In genomic region chr1:201683397-201683796, GRCh38 we compare ENCODE assay signal across 20 cellular contexts.
A peak's percentile ranks its signal among the peaks of the same experiment; 100 is the strongest.
DNase-seq lines count a peak whose midpoint lies in the region; ATAC-seq, FAIRE-seq and TF ChIP-seq lines count a peak whose summit lies in the region.
"Had no signal": no experiment of that assay in that cellular context is flagged by ENCODE, and none has a peak within 500 bp of the region (broad histone marks: within the 10 kb centered on the region; RNA-seq: fewer than 3 reads in every experiment).

No MANE protein-coding gene starts in this region.

- H3K4me3 ChIP-seq in H1 (ENCODE audit: extremely low read depth in 1 of 4, insufficient read depth in 2 of 4, low read depth in 3 of 4, low read length in 4 of 4) = no peak overlapping the region
- H3K4me3 ChIP-seq in psoas muscle = no peak overlapping the region
- H3K4me3 ChIP-seq: BLaER1 had no signal

- H3K4me2 ChIP-seq in H1 (ENCODE audit: insufficient read depth in 1 of 2, low read depth in 2 of 2, low read length in 2 of 2) = no peak overlapping the region
- H3K4me2 ChIP-seq: BLaER1 had no signal

- H4K8ac ChIP-seq in H1 (ENCODE audit: extremely low read depth, insufficient read depth, low read length) = no peak overlapping the region

- intact Hi-C loops in psoas muscle (cut with DNase I) = no loop called here

- no peak overlapping the region for H3K9ac ChIP-seq in H1 (replicated peaks in 1 of 4; ENCODE audit: extremely low read depth in 1 of 4, low read depth in 3 of 4, low read length in 3 of 4)
- H3K9ac ChIP-seq: BLaER1 had no signal

- no peak overlapping the region for H2AK5ac ChIP-seq in H1 (ENCODE audit: low read depth, low read length)

- no peak overlapping the region for H3K14ac ChIP-seq in H1 (ENCODE audit: insufficient read length)

- CTCF ChIA-PET in H1 (lab: Charles Lee; ENCODE audit: partially characterized antibody) = interaction anchor here (0.8 to 2.7 kb wide), 3 partner anchors 33 to 110 kb away, joined by 3 to 14 read pairs (median 3); no protein-coding TSS in a partner anchor

- WGBS in H1 (ENCODE audit: extremely low coverage in 1 of 2, insufficient coverage in 1 of 2, insufficient read length in 1 of 2, insufficient replicate concordance in 2 of 2, low coverage in 1 of 2, low lambda C conversion rate in 2 of 2, missing lambda C conversion rate in 1 of 2), 2 experiments = 87% methylated on average over 6 of the region's 6 CpGs; no CpG with 5 or more reads in 1 of the 2 experiments
- WGBS in psoas muscle, 3 donors = 85 to 95% (median 89%) methylated on average over 6 of the region's 6 CpGs

- no peak overlapping the region; the same call in 1 of the 2 replicates for H2BK12ac ChIP-seq in H1 (ENCODE audit: low read depth, low read length)

- no peaks in the 10 kb centered on the region for H3K36me3 Mint-ChIP-seq in progenitor cell of endocrine pancreas (ENCODE audit: insufficient read depth)
- H3K36me3 Mint-ChIP-seq: CD8-positive, alpha-beta memory T cell had no signal

- no peak overlapping the region for H4K91ac ChIP-seq in H1 (replicated peaks; ENCODE audit: insufficient read length, low read length)

- H3K4me3 Mint-ChIP-seq in progenitor cell of endocrine pancreas (ENCODE audit: low read depth) = no peak overlapping the region
- H3K4me3 Mint-ChIP-seq: CD8-positive, alpha-beta memory T cell had no signal

- TF ChIP-seq POLR2A in H1 (IDR thresholded peaks at IDR 0.05; ENCODE audit: control extremely low read depth in 1 of 2, low read depth in 2 of 2, low read length in 2 of 2) = no peak

- H3K27ac Mint-ChIP-seq in progenitor cell of endocrine pancreas = no peak overlapping the region
- H3K27ac Mint-ChIP-seq: CD8-positive, alpha-beta memory T cell had no signal

- no peaks in the 10 kb centered on the region for H4K20me1 ChIP-seq in H1 (replicated peaks in 1 of 2; ENCODE audit: control insufficient read depth in 1 of 2, insufficient read depth in 2 of 2, low read length in 2 of 2)

- FAIRE-seq in H1 (lab: Jason Lieb, UNC) = no peak
- FAIRE-seq: G401.6, GM12892, HepG2, HTR-8/SVneo had no signal

- no peak for TF ChIP-seq CTCF in H1 (IDR thresholded peaks at IDR 0.05; ENCODE audit: control extremely low read depth in 1 of 3, insufficient read depth in 1 of 3, low read depth in 1 of 3, low read length in 3 of 3)
- no peak for TF ChIP-seq CTCF in progenitor cell of endocrine pancreas (IDR thresholded peaks at IDR 0.05; ENCODE audit: unreplicated experiment)
- no peak for TF ChIP-seq CTCF in psoas muscle (IDR thresholded peaks at IDR 0.05)

- H3K4me1 Mint-ChIP-seq in progenitor cell of endocrine pancreas (ENCODE audit: low read depth) = peaks cover 14% of the 10 kb centered on the region
- H3K4me1 Mint-ChIP-seq: CD8-positive, alpha-beta memory T cell had no signal

- no peak overlapping the region for H4K5ac ChIP-seq in H1 (ENCODE audit: insufficient read length, low read depth, low read length)

- no peaks in the 10 kb centered on the region for H3K36me3 ChIP-seq in H1 (ENCODE audit: control insufficient read depth in 2 of 4, insufficient read depth in 4 of 4, low read length in 3 of 4)
- no peaks in the 10 kb centered on the region for H3K36me3 ChIP-seq in psoas muscle (ENCODE audit: insufficient read depth in 1 of 2, low read depth in 1 of 2)

- H3K9me3 ChIP-seq in H1 (ENCODE audit: insufficient read depth in 2 of 2, low read depth in 1 of 2, low read length in 1 of 2) (no peaks in the 10 kb centered on the region), psoas muscle (no peaks in the 10 kb centered on the region)
- H3K9me3 ChIP-seq: BLaER1 had no signal

- no peak for ATAC-seq in psoas muscle
- ATAC-seq: HepG2 had no signal

- POLR2A ChIA-PET in H1 (lab: Charles Lee; ENCODE audit: partially characterized antibody) = interaction anchor here (0.7 kb wide), 1 partner anchor 15 kb away, joined by 3 read pairs; no protein-coding TSS in a partner anchor

- peaks cover 0 to 16% of the 10 kb centered on the region in 2 experiments; a peak in 2 of 4 replicates for H3K79me2 ChIP-seq in H1 (ENCODE audit: control insufficient read depth in 1 of 2, insufficient read depth in 2 of 2, low read length in 2 of 2)

- H2AFZ ChIP-seq in H1 (ENCODE audit: low read length) = no peak overlapping the region

- H3K18ac ChIP-seq in H1 (ENCODE audit: extremely low read depth, low read length) = no peak overlapping the region

- peak overlapping the region; percentile 82 for H2BK15ac ChIP-seq in H1 (ENCODE audit: low read length)

- no peaks in the 10 kb centered on the region for H3K9me3 Mint-ChIP-seq in progenitor cell of endocrine pancreas (ENCODE audit: low read depth)
- H3K9me3 Mint-ChIP-seq: CD8-positive, alpha-beta memory T cell had no signal

- H3K4ac ChIP-seq in H1 (replicated peaks; ENCODE audit: insufficient read length, low read depth, low read length) = no peak overlapping the region

- no peaks in the 10 kb centered on the region; the same call in 1 of the 2 replicates for H3K23me2 ChIP-seq in H1 (ENCODE audit: low read depth, low read length)

- no peaks in the 10 kb centered on the region for H3K79me1 ChIP-seq in H1 (ENCODE audit: low read depth, low read length)

- H2BK5ac ChIP-seq in H1 (ENCODE audit: low read depth, low read length) = 0 out of 2 replicates have a peak overlapping the region, but pooled peaks have one; percentile 35

- no peak for TF ChIP-seq EP300 in H1 (IDR thresholded peaks at IDR 0.05; ENCODE audit: borderline replicate concordance in 1 of 2, low read depth in 2 of 2, low read length in 2 of 2)

- peaks cover 8% of the 10 kb centered on the region for H3K27me3 Mint-ChIP-seq in progenitor cell of endocrine pancreas

- no peak overlapping the region for H3K56ac ChIP-seq in H1 (replicated peaks; ENCODE audit: insufficient read length, low read depth, low read length)

- TF ChIP-seq RAD21 in H1 (IDR thresholded peaks at IDR 0.05 in 1 of 2, conservative IDR thresholded peaks at IDR 0.05 in 1 of 2; ENCODE audit: low read depth in 2 of 2, low read length in 2 of 2) = no peak

- H3K27me3 ChIP-seq in H1 (replicated peaks in 1 of 4; ENCODE audit: control insufficient read depth in 3 of 4, extremely low read depth in 1 of 4, insufficient read depth in 3 of 4, low read length in 3 of 4) = no peaks in the 10 kb centered on the region
- peaks cover 0 to 8% (median 0%) of the 10 kb centered on the region in 3 donors for H3K27me3 ChIP-seq in psoas muscle (ENCODE audit: insufficient read depth in 3 of 3, low read length in 2 of 3)
- H3K27me3 ChIP-seq: BLaER1 had no signal

- no peak overlapping the region for H2BK20ac ChIP-seq in H1 (ENCODE audit: low read length)

- no peak overlapping the region for H3K23ac ChIP-seq in H1 (ENCODE audit: insufficient read length)

- no peak overlapping the region for H3K27ac ChIP-seq in H1 (ENCODE audit: low read depth, low read length)
- no peak overlapping the region for H3K27ac ChIP-seq in psoas muscle
- H3K27ac ChIP-seq: 22Rv1, BLaER1 had no signal

- H3K4me1 ChIP-seq in H1 (replicated peaks in 1 of 4; ENCODE audit: control insufficient read depth in 3 of 4, insufficient read depth in 4 of 4, low read length in 3 of 4) (peaks cover 15 to 42% (median 34%) of the 10 kb centered on the region in 4 experiments), psoas muscle (peaks cover 21% of the 10 kb centered on the region)

- DNase-seq in DMS 273 (lab: John Stamatoyannopoulos, UW; ENCODE audit: unreplicated experiment) (peak; percentile 24), DMS 273 treated with DMSO at 0.1 percent for 48 hours (lab: John Stamatoyannopoulos, UW) (no peak), NCI-H146 treated with DMSO at 0.1 percent for 48 hours (lab: John Stamatoyannopoulos, UW; ENCODE audit: unreplicated experiment) (peak; percentile 36), H1 (ENCODE audit: low read depth in 1 of 2, low spot score in 2 of 2) (no peak), progenitor cell of endocrine pancreas (ENCODE audit: low spot score, unreplicated experiment) (no peak), psoas muscle (no peak)
- DNase-seq in stimulated activated CD4-positive, alpha-beta T cell treated with anti-CD3 and anti-CD28 coated beads, Interleukin-1b, Interleukin-23, amount 100 ng/mL, for 48 hours = no peak
- DNase-seq: AML-193; Calu3; CD8-positive, alpha-beta memory T cell; DMS153; DMS79 treated with DMSO at 0.1 percent for 48 hours; EL; HCEC 1CT had no signal

- no peak overlapping the region for H2BK120ac ChIP-seq in H1 (replicated peaks; ENCODE audit: low read depth, low read length)

TF ChIP-seq in H1, 55 proteins besides CTCF, POLR2A, EP300 and RAD21:
- TF ChIP-seq TBP (IDR thresholded peaks at IDR 0.05; ENCODE audit: low read depth, low read length) = no peak
TF ChIP-seq in H1: peak in this region for 0.

Comparison
In these comparisons a context has a peak if more than half of its experiments do, and no peak if none do; other contexts are left out.
1. DNase-seq: peak in DMS 273 (single experiment) and NCI-H146 treated with DMSO at 0.1 percent for 48 hours (single experiment); none in DMS 273 treated with DMSO at 0.1 percent for 48 hours (single experiment), H1 (0 of 2), progenitor cell of endocrine pancreas (single experiment), psoas muscle (0 of 2) and stimulated activated CD4-positive, alpha-beta T cell treated with anti-CD3 and anti-CD28 coated beads, Interleukin-1b, Interleukin-23, amount 100 ng/mL, for 48 hours (single experiment).